13 cellular contexts compared by ENCODE assay signal in genomic region chr3:107986505-107986904, GRCh38.
A peak's percentile ranks its signal among the peaks of the same experiment; 100 is the strongest.
DNase-seq lines count a peak whose midpoint lies in the region; ATAC-seq and TF ChIP-seq lines count a peak whose summit lies in the region.
"Had no signal": no experiment of that assay in that cellular context is flagged by ENCODE, and none has a peak within 500 bp of the region (broad histone marks: within the 10 kb centered on the region; RNA-seq: fewer than 3 reads in every experiment).

No MANE protein-coding gene starts in this region.

- H3K4me1 Mint-ChIP-seq in neural progenitor cell, result peaks cover 7% of the 10 kb centered on the region

- POLR2A ChIA-PET in PC-3 (lab: Charles Lee; ENCODE audit: unreplicated experiment), result interaction anchor here (0.6 kb wide), 1 partner anchor 485 kb away, joined by 4 read pairs; no protein-coding TSS in a partner anchor

- H3K4me2 ChIP-seq in PC-3 (ENCODE audit: low read length) (peak overlapping the region; percentile 45), neural progenitor cell (no peak overlapping the region), Karpas-422 (ENCODE audit: low read depth, low read length, poor library complexity, severe bottlenecking) (no peak overlapping the region)

- TF ChIP-seq CTCF in PC-3 (conservative IDR thresholded peaks at IDR 0.05; ENCODE audit: low read depth, low read length) (no peak), cardiac fibroblast (IDR thresholded peaks at IDR 0.05; ENCODE audit: low read depth, low read length) (no peak), left lung (IDR thresholded peaks at IDR 0.05) (no peak), thoracic aorta (IDR thresholded peaks at IDR 0.05) (no peak), neural progenitor cell (IDR thresholded peaks at IDR 0.05) (no peak)

- H3K79me2 ChIP-seq in PC-3 (ENCODE audit: low read length) (no peaks in the 10 kb centered on the region), neural progenitor cell (ENCODE audit: low read depth) (no peaks in the 10 kb centered on the region), Karpas-422 (ENCODE audit: low read length) (no peaks in the 10 kb centered on the region)

- no peaks in the 10 kb centered on the region for H3K36me3 Mint-ChIP-seq in neural progenitor cell
- H3K36me3 Mint-ChIP-seq: stimulated activated memory B cell treated with anti-CD40 and anti-IgM and Interleukin-4, amounts not matched to agents 10 μg/mL and 1 μg/mL and 100 μg/mL, for 72 hours had no signal

- CTCF ChIA-PET in PC-3 (lab: Charles Lee), result no interaction called here

- no peak for ATAC-seq in PC-3
- ATAC-seq in left lung, result no peak
- ATAC-seq in thoracic aorta (ENCODE audit: insufficient number of reproducible peaks, low FRiP score, low read depth), result no peak
- ATAC-seq in GM19023 (IDR thresholded peaks at IDR 0.05; ENCODE audit: unreplicated experiment), result no peak
- ATAC-seq: stimulated activated memory B cell treated with anti-CD40 and anti-IgM and Interleukin-4, amounts not matched to agents 10 μg/mL and 1 μg/mL and 100 μg/mL, for 72 hours had no signal

- H3K27ac ChIP-seq in PC-3 (ENCODE audit: low read length), result peak overlapping the region; percentile 94
- peak overlapping the region; percentile 79 to 84 for H3K27ac ChIP-seq in left lung
- peak overlapping the region; percentile 21 to 62 for H3K27ac ChIP-seq in thoracic aorta
- H3K27ac ChIP-seq in neural progenitor cell, result no peak overlapping the region
- no peak overlapping the region for H3K27ac ChIP-seq in Karpas-422 (ENCODE audit: low read length)
- H3K27ac ChIP-seq: cardiac muscle cell had no signal

- H3K27me3 ChIP-seq in PC-3 (ENCODE audit: low read length), result no peaks in the 10 kb centered on the region
- H3K27me3 ChIP-seq in left lung, result no peaks in the 10 kb centered on the region
- no peaks in the 10 kb centered on the region for H3K27me3 ChIP-seq in thoracic aorta (replicated peaks; ENCODE audit: insufficient read depth)
- H3K27me3 ChIP-seq in neural progenitor cell, result no peaks in the 10 kb centered on the region
- no peaks in the 10 kb centered on the region for H3K27me3 ChIP-seq in Karpas-422 (ENCODE audit: low read length)
- H3K27me3 ChIP-seq: cardiac muscle cell had no signal

- H3F3A ChIP-seq in PC-3 (ENCODE audit: low read length, unreplicated experiment), result peaks cover 17% of the 10 kb centered on the region
- no peaks in the 10 kb centered on the region for H3F3A ChIP-seq in neural progenitor cell (ENCODE audit: low read depth)

- peaks cover 5% of the 10 kb centered on the region for H3K27me3 Mint-ChIP-seq in neural progenitor cell (ENCODE audit: insufficient read depth, low read depth)
- H3K27me3 Mint-ChIP-seq: activated B cell treated with CpG ODN at 0.5 μM for 24 hours; stimulated activated memory B cell treated with anti-CD40 and anti-IgM and Interleukin-4, amounts not matched to agents 10 μg/mL and 1 μg/mL and 100 μg/mL, for 72 hours had no signal

- no TSS peak for BruUV-seq in PC-3 (replicated peaks; lab: Mats Ljungman, UMichigan)

- H3K9me2 ChIP-seq in PC-3 (replicated peaks; ENCODE audit: low read length) (no peaks in the 10 kb centered on the region; the same call in 1 of the 2 replicates), Karpas-422 (replicated peaks; ENCODE audit: insufficient read depth, low read length) (no peaks in the 10 kb centered on the region)

- no peaks in the 10 kb centered on the region for H3K36me3 ChIP-seq in PC-3 (ENCODE audit: low read depth, low read length)
- H3K36me3 ChIP-seq in left lung, result no peaks in the 10 kb centered on the region
- no peaks in the 10 kb centered on the region for H3K36me3 ChIP-seq in thoracic aorta
- H3K36me3 ChIP-seq in neural progenitor cell, result no peaks in the 10 kb centered on the region
- no peaks in the 10 kb centered on the region for H3K36me3 ChIP-seq in Karpas-422 (ENCODE audit: insufficient read depth, low read length)
- H3K36me3 ChIP-seq: cardiac muscle cell had no signal

- H3K9me3 ChIP-seq in PC-3 (ENCODE audit: low read length), result no peaks in the 10 kb centered on the region
- H3K9me3 ChIP-seq in left lung, result no peaks in the 10 kb centered on the region
- no peaks in the 10 kb centered on the region for H3K9me3 ChIP-seq in thoracic aorta
- no peaks in the 10 kb centered on the region for H3K9me3 ChIP-seq in neural progenitor cell (ENCODE audit: low read depth)
- H3K9me3 ChIP-seq in Karpas-422 (ENCODE audit: low read length), result no peaks in the 10 kb centered on the region

- no peaks in the 10 kb centered on the region for H4K20me1 ChIP-seq in PC-3 (ENCODE audit: low read length)
- H4K20me1 ChIP-seq in neural progenitor cell (ENCODE audit: low read depth), result no peaks in the 10 kb centered on the region
- H4K20me1 ChIP-seq in Karpas-422 (ENCODE audit: insufficient read depth, low read depth, low read length), result no peaks in the 10 kb centered on the region

- no peak overlapping the region for H3K4me3 ChIP-seq in PC-3 (ENCODE audit: low read length)
- no peak overlapping the region for H3K4me3 ChIP-seq in cardiac fibroblast (replicated peaks in 1 of 2; ENCODE audit: low read depth in 2 of 2, low read length in 2 of 2)
- no peak overlapping the region for H3K4me3 ChIP-seq in left lung
- no peak overlapping the region for H3K4me3 ChIP-seq in thoracic aorta
- no peak overlapping the region for H3K4me3 ChIP-seq in neural progenitor cell
- no peak overlapping the region for H3K4me3 ChIP-seq in Karpas-422 (ENCODE audit: low read length)
- H3K4me3 ChIP-seq: cardiac muscle cell had no signal

- no peak overlapping the region for H3K27ac Mint-ChIP-seq in neural progenitor cell
- H3K27ac Mint-ChIP-seq: activated B cell treated with CpG ODN at 0.5 μM for 24 hours; activated T-helper 1 cell treated with anti-CD3 and anti-CD28 coated beads, Interleukin-12 subunit alpha, Interleukin-12 subunit beta, Interleukin-2, Interleukin-4 antibody, amounts not matched to agents 30 ng/mL and 10 ng/mL and 1 ng/mL, durations not matched to agents 14 hours and 24 hours and 36 hours had no signal

- intact Hi-C loops in PC-3 (cut with micrococcal nuclease) (loop anchor here (5.0 kb wide), 3 partner anchors 146 to 486 kb away; partner anchors contain the start of gene IFT57), left lung (cut with DNase I) (no loop called here)

- DNase-seq in PC-3 (no peak), cardiac fibroblast (ENCODE audit: low read depth in 2 of 2) (peak; percentile 62), left lung (no peak), thoracic aorta (ENCODE audit: low spot score) (no peak), neural progenitor cell (ENCODE audit: low spot score) (no peak), Karpas-422 (no peak)
- DNase-seq in effector CD8-positive, alpha-beta T cell (lab: John Stamatoyannopoulos, UW), result no peak
- DNase-seq: activated B cell treated with CpG ODN at 0.5 μM for 24 hours, foreskin melanocyte had no signal

- H3K9me3 Mint-ChIP-seq in neural progenitor cell, result no peaks in the 10 kb centered on the region
- H3K9me3 Mint-ChIP-seq: activated B cell treated with CpG ODN at 0.5 μM for 24 hours; activated T-helper 1 cell treated with anti-CD3 and anti-CD28 coated beads, Interleukin-12 subunit alpha, Interleukin-12 subunit beta, Interleukin-2, Interleukin-4 antibody, amounts not matched to agents 30 ng/mL and 10 ng/mL and 1 ng/mL, durations not matched to agents 14 hours and 24 hours and 36 hours; stimulated activated memory B cell treated with anti-CD40 and anti-IgM and Interleukin-4, amounts not matched to agents 10 μg/mL and 1 μg/mL and 100 μg/mL, for 72 hours had no signal

- H3K4me1 ChIP-seq in PC-3 (ENCODE audit: insufficient read depth, low read length) (peaks cover 62% of the 10 kb centered on the region), left lung (peaks cover 39 to 51% of the 10 kb centered on the region in 2 donors), thoracic aorta (ENCODE audit: control insufficient read depth in 1 of 2, low read depth in 2 of 2) (peaks cover 26 to 40% of the 10 kb centered on the region in 2 donors), neural progenitor cell (no peaks in the 10 kb centered on the region), Karpas-422 (ENCODE audit: low read length) (peaks cover 61% of the 10 kb centered on the region)

- no peak overlapping the region for H3K4me3 Mint-ChIP-seq in neural progenitor cell
- H3K4me3 Mint-ChIP-seq: activated B cell treated with CpG ODN at 0.5 μM for 24 hours; activated T-helper 1 cell treated with anti-CD3 and anti-CD28 coated beads, Interleukin-12 subunit alpha, Interleukin-12 subunit beta, Interleukin-2, Interleukin-4 antibody, amounts not matched to agents 30 ng/mL and 10 ng/mL and 1 ng/mL, durations not matched to agents 14 hours and 24 hours and 36 hours; stimulated activated memory B cell treated with anti-CD40 and anti-IgM and Interleukin-4, amounts not matched to agents 10 μg/mL and 1 μg/mL and 100 μg/mL, for 72 hours had no signal

- H2AFZ ChIP-seq in PC-3 (ENCODE audit: low read length), result peak overlapping the region; percentile 47
- H2AFZ ChIP-seq in neural progenitor cell (replicated peaks), result no peak overlapping the region
- H2AFZ ChIP-seq in Karpas-422 (ENCODE audit: low read length), result no peak overlapping the region

- H3K9ac ChIP-seq in PC-3 (ENCODE audit: low read length) (peak overlapping the region; percentile 26; the same call in 1 of the 2 replicates), neural progenitor cell (no peak overlapping the region), Karpas-422 (ENCODE audit: low read length) (no peak overlapping the region)

Comparison
In these comparisons a context has a peak if more than half of its experiments do, and no peak if none do; other contexts are left out.
1. DNase-seq: peak in cardiac fibroblast (2 of 2); none in PC-3 (single experiment), left lung (0 of 2), thoracic aorta (single experiment), neural progenitor cell (single experiment), Karpas-422 (single experiment) and effector CD8-positive, alpha-beta T cell (single experiment).
2. H3K27ac ChIP-seq: peak in PC-3 (single experiment), left lung (2 of 2) and thoracic aorta (2 of 2); none in neural progenitor cell (single experiment) and Karpas-422 (single experiment).